ENCODE assay signal across 8 cellular contexts in genomic region chr9:95505676-95506437, GRCh38. TPM values are rescaled to one million over a fixed set of nuclear protein-coding genes. Genes with fewer than 3 reads are reported as not detected.
A peak's percentile ranks its signal among the peaks of the same experiment; 100 is the strongest.
DNase-seq lines count a peak whose midpoint lies in the region; ATAC-seq and TF ChIP-seq lines count a peak whose summit lies in the region.

No MANE protein-coding gene starts in this region.

- intact Hi-C loops in esophagus muscularis mucosa (cut with DNase I), result no loop called here

- ATAC-seq in CD4-positive, CD25-positive, alpha-beta regulatory T cell (ENCODE audit: low read depth in 2 of 2), result no peak
- ATAC-seq in GM19324 (IDR thresholded peaks at IDR 0.05; ENCODE audit: low FRiP score, unreplicated experiment), result peak; percentile 35
- no peak for ATAC-seq in activated CD8-positive, alpha-beta memory T cell treated with anti-CD3 and anti-CD28 coated beads, Interleukin-2, amount 10 ng/mL, durations not matched to agents 7 days and 5 days
- ATAC-seq in GM21381 (IDR thresholded peaks at IDR 0.05; ENCODE audit: unreplicated experiment), result no peak

- H3K9me3 Mint-ChIP-seq in CD4-positive, CD25-positive, alpha-beta regulatory T cell, result peaks cover 0 to 1% (median 0%) of the 10 kb centered on the region in 7 donors
- no peaks in the 10 kb centered on the region for H3K9me3 Mint-ChIP-seq in activated CD8-positive, alpha-beta memory T cell treated with anti-CD3 and anti-CD28 coated beads, Interleukin-2, amount 10 ng/mL, durations not matched to agents 7 days and 5 days (ENCODE audit: low read depth)

- H3K27me3 ChIP-seq in CD4-positive, CD25-positive, alpha-beta regulatory T cell (ENCODE audit: control insufficient read depth, insufficient read depth, low read length), result peaks cover 44% of the 10 kb centered on the region
- H3K27me3 ChIP-seq in esophagus muscularis mucosa, result no peaks in the 10 kb centered on the region

- TF ChIP-seq POLR2A in esophagus muscularis mucosa (IDR thresholded peaks at IDR 0.05; ENCODE audit: low read depth), result no peak

- WGBS in esophagus muscularis mucosa, result under 1% methylated on average over 25 of the region's 84 CpGs

- no peak for TF ChIP-seq EP300 in esophagus muscularis mucosa (IDR thresholded peaks at IDR 0.05)

- H3K4me3 ChIP-seq in CD4-positive, CD25-positive, alpha-beta regulatory T cell (ENCODE audit: low read depth, low read length), result peak overlapping the region; percentile 44
- peak overlapping the region; percentile 80 to 94 (median 88) for H3K4me3 ChIP-seq in esophagus muscularis mucosa

- peaks cover 0 to 2% of the 10 kb centered on the region in 2 experiments for H3K9me3 ChIP-seq in CD4-positive, CD25-positive, alpha-beta regulatory T cell (ENCODE audit: control insufficient read depth in 2 of 2, low read length in 2 of 2)
- no peaks in the 10 kb centered on the region for H3K9me3 ChIP-seq in esophagus muscularis mucosa

- peaks cover 71% of the 10 kb centered on the region for H3K27me3 Mint-ChIP-seq in CD4-positive, CD25-positive, alpha-beta regulatory T cell
- H3K27me3 Mint-ChIP-seq in activated CD8-positive, alpha-beta memory T cell treated with anti-CD3 and anti-CD28 coated beads, Interleukin-2, amount 10 ng/mL, durations not matched to agents 7 days and 5 days, result peaks cover 35% of the 10 kb centered on the region

- H3K27ac ChIP-seq in CD4-positive, CD25-positive, alpha-beta regulatory T cell (ENCODE audit: insufficient read depth, low read length, poor library complexity, severe bottlenecking), result no peak overlapping the region
- H3K27ac ChIP-seq in esophagus muscularis mucosa (replicated peaks in 1 of 4), result peak overlapping the region; percentile 87 to 94 (median 94)

- peaks cover 26 to 73% (median 41%) of the 10 kb centered on the region in 4 donors for H3K4me1 Mint-ChIP-seq in CD4-positive, CD25-positive, alpha-beta regulatory T cell
- H3K4me1 Mint-ChIP-seq in activated CD8-positive, alpha-beta memory T cell treated with anti-CD3 and anti-CD28 coated beads, Interleukin-2, amount 10 ng/mL, durations not matched to agents 7 days and 5 days, result peaks cover 26% of the 10 kb centered on the region

- peak overlapping the region; percentile 88 to 95 (median 95) for H3K4me3 Mint-ChIP-seq in CD4-positive, CD25-positive, alpha-beta regulatory T cell
- H3K4me3 Mint-ChIP-seq in activated CD8-positive, alpha-beta memory T cell treated with anti-CD3 and anti-CD28 coated beads, Interleukin-2, amount 10 ng/mL, durations not matched to agents 7 days and 5 days, result peak overlapping the region; percentile 99

- CTCF ChIA-PET in activated CD8-positive, alpha-beta memory T cell treated with anti-CD3 and anti-CD28 coated beads, Interleukin-2, amount 10 ng/mL, durations not matched to agents 7 days and 5 days (lab: Charles Lee), result interaction anchor here (1.3 kb wide), 1 partner anchor 11 kb away, joined by 3 read pairs; no protein-coding TSS in a partner anchor

- DNase-seq in CD4-positive, CD25-positive, alpha-beta regulatory T cell, result no peak
- DNase-seq in NCI-H1092 treated with DMSO at 0.1 percent for 48 hours (lab: John Stamatoyannopoulos, UW) (peak; percentile 69), esophagus muscularis mucosa (ENCODE audit: extremely low spot score) (no peak), myocyte (ENCODE audit: low read depth) (peak; percentile 61), ureter (ENCODE audit: low spot score) (peak; percentile 68)
- DNase-seq in activated CD8-positive, alpha-beta memory T cell treated with anti-CD3 and anti-CD28 coated beads, Interleukin-2, amount 10 ng/mL, durations not matched to agents 7 days and 5 days, result no peak

- no peaks in the 10 kb centered on the region for H3K36me3 Mint-ChIP-seq in CD4-positive, CD25-positive, alpha-beta regulatory T cell
- peaks cover 2% of the 10 kb centered on the region for H3K36me3 Mint-ChIP-seq in activated CD8-positive, alpha-beta memory T cell treated with anti-CD3 and anti-CD28 coated beads, Interleukin-2, amount 10 ng/mL, durations not matched to agents 7 days and 5 days

- H3K27ac Mint-ChIP-seq in CD4-positive, CD25-positive, alpha-beta regulatory T cell, result peak overlapping the region; percentile 60 to 79 (median 73)
- peak overlapping the region; percentile 72 for H3K27ac Mint-ChIP-seq in activated CD8-positive, alpha-beta memory T cell treated with anti-CD3 and anti-CD28 coated beads, Interleukin-2, amount 10 ng/mL, durations not matched to agents 7 days and 5 days

- H3K36me3 ChIP-seq in CD4-positive, CD25-positive, alpha-beta regulatory T cell (ENCODE audit: control insufficient read depth, insufficient read depth, low read length), result no peaks in the 10 kb centered on the region
- H3K36me3 ChIP-seq in esophagus muscularis mucosa, result no peaks in the 10 kb centered on the region

- peaks cover 52% of the 10 kb centered on the region for H3K4me1 ChIP-seq in CD4-positive, CD25-positive, alpha-beta regulatory T cell (ENCODE audit: control insufficient read depth, insufficient read depth, low read length, poor library complexity, severe bottlenecking)
- peaks cover 29 to 35% (median 31%) of the 10 kb centered on the region in 4 donors for H3K4me1 ChIP-seq in esophagus muscularis mucosa

- no peak for TF ChIP-seq CTCF in esophagus muscularis mucosa (IDR thresholded peaks at IDR 0.05)

RNA-seq across cellular contexts. Expression of gene PTCH1, which starts 10.9 kb away (rescaled TPM):
- 11.8 TPM for total RNA-seq in CD4-positive, CD25-positive, alpha-beta regulatory T cell
- 10 to 100 TPM in 1 of 4 donors, 1 to 10 TPM in 3; 3.5 to 10.6 (median 6.0) TPM for polyA plus RNA-seq in CD4-positive, CD25-positive, alpha-beta regulatory T cell
- 10 to 100 TPM; 15.2 to 17.4 TPM for total RNA-seq in activated CD8-positive, alpha-beta memory T cell treated with anti-CD3 and anti-CD28 coated beads, Interleukin-2, amount 10 ng/mL, durations not matched to agents 7 days and 5 days
- total RNA-seq in esophagus muscularis mucosa (10 to 100 TPM; 10.8 to 25.1 (median 16.9) TPM), myocyte (1.7 and 3.9 TPM in 2 replicates), ureter (81.0 TPM)
- 1.8 TPM for polyA plus RNA-seq in myocyte (2012)

Comparison
In these comparisons a context has a peak if more than half of its experiments do, and no peak if none do; other contexts are left out.
1. DNase-seq: peak in NCI-H1092 treated with DMSO at 0.1 percent for 48 hours (single experiment), myocyte (single experiment) and ureter (single experiment); none in CD4-positive, CD25-positive, alpha-beta regulatory T cell (0 of 3), activated CD8-positive, alpha-beta memory T cell treated with anti-CD3 and anti-CD28 coated beads, Interleukin-2, amount 10 ng/mL, durations not matched to agents 7 days and 5 days (single experiment) and esophagus muscularis mucosa (single experiment).